In the genomic region with DNA sequence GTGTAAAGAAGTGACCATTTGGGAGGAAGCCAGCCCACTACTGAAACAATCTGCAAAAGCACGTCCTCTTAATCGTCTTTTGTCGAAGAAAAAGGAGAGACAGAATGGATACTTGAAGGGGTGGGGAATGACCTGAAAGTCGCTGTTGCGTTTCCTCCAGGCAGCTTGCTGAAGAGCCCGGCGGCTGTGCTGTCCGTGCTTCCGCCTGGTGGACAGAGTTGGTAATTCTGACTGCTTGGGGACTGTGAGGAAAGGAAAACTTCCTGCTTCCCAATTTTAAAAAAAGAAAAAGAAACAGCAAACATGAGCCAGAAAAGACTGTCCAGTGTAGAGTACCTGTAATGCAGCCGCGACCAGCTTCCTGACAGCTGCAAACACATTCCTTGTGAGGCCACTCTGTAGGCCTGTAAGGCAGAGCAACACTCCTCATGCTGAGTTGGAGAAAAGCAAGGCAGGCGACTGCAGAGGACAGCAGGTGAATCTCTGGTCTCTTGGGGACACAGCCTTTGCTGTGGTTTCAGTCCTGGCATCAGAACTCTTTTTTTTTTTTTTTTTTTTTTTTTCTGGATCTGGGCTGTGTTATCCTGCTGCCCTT, we compare ENCODE assay signal across 8 cellular contexts.
DNase-seq lines count a peak whose midpoint lies in the region; ATAC-seq and TF ChIP-seq lines count a peak whose summit lies in the region.

No MANE protein-coding gene starts in this region.

- H3K4me1 Mint-ChIP-seq in osteocyte (ENCODE audit: unreplicated experiment) = no peaks in the 10 kb centered on the region

- DNase-seq in AG08396 (ENCODE audit: low spot score) (peak; percentile 53), RWPE1 (ENCODE audit: low spot score) (peak; percentile 67), esophagus squamous epithelium (lab: John Stamatoyannopoulos, UW) (no peak), osteocyte (ENCODE audit: extremely low spot score, unreplicated experiment) (no peak)
- DNase-seq in effector CD8-positive, alpha-beta T cell (lab: John Stamatoyannopoulos, UW) = no peak

- H3K36me3 Mint-ChIP-seq in osteocyte (ENCODE audit: unreplicated experiment) = no peaks in the 10 kb centered on the region

- intact Hi-C loops in esophagus squamous epithelium (cut with DNase I) = no loop called here

- peaks cover 18% of the 10 kb centered on the region for H3K27me3 Mint-ChIP-seq in osteocyte (ENCODE audit: unreplicated experiment)

- H3K27me3 ChIP-seq in esophagus squamous epithelium = no peaks in the 10 kb centered on the region

- H3K4me1 ChIP-seq in esophagus squamous epithelium = peaks cover 0 to 4% (median 0%) of the 10 kb centered on the region in 3 donors

- H3K9me3 ChIP-seq in esophagus squamous epithelium = no peaks in the 10 kb centered on the region

- H3K4me3 ChIP-seq in esophagus squamous epithelium = no peak overlapping the region

- CTCF ChIA-PET in RWPE1 (lab: Yijun Ruan, JAX) = interaction anchor here (0.6 to 1.2 kb wide), 9 partner anchors 9 to 711 kb away, joined by 3 to 6 read pairs (median 4); no protein-coding TSS in a partner anchor

- TF ChIP-seq POLR2A in esophagus squamous epithelium (IDR thresholded peaks at IDR 0.05) = no peak

- TF ChIP-seq CTCF in RWPE1 (conservative IDR thresholded peaks at IDR 0.05; ENCODE audit: low read depth) (peak; percentile 73), esophagus squamous epithelium (IDR thresholded peaks at IDR 0.05) (peak in 5 of 6 experiments; percentile 24 to 45 (median 32)), osteocyte (IDR thresholded peaks at IDR 0.05) (peak; percentile 60)

- ATAC-seq in GM18517 (IDR thresholded peaks at IDR 0.05; ENCODE audit: unreplicated experiment) (peak; percentile 78), HG03103 (IDR thresholded peaks at IDR 0.05; ENCODE audit: low read depth, unreplicated experiment) (peak; percentile 89), GM21737 (IDR thresholded peaks at IDR 0.05; ENCODE audit: unreplicated experiment) (no peak)

- no peaks in the 10 kb centered on the region for H3K9me3 Mint-ChIP-seq in osteocyte (ENCODE audit: unreplicated experiment)

- no peak overlapping the region for H3K4me3 Mint-ChIP-seq in osteocyte (ENCODE audit: unreplicated experiment)

- no peak overlapping the region for H3K27ac ChIP-seq in RWPE1
- no peak overlapping the region for H3K27ac ChIP-seq in esophagus squamous epithelium

- POLR2A ChIA-PET in RWPE1 (lab: Yijun Ruan, JAX; ENCODE audit: low non-redundant PET) = no interaction called here

- H3K27ac Mint-ChIP-seq in osteocyte (ENCODE audit: unreplicated experiment) = no peak overlapping the region

- H3K36me3 ChIP-seq in esophagus squamous epithelium = no peaks in the 10 kb centered on the region

- 28 to 29% methylated on average over 11 to 12 of the region's 12 CpGs for WGBS in esophagus squamous epithelium, 2 donors

Comparison
In these comparisons a context has a peak if more than half of its experiments do, and no peak if none do; other contexts are left out.
1. DNase-seq: peak in AG08396 (single experiment) and RWPE1 (single experiment); none in esophagus squamous epithelium (single experiment), osteocyte (single experiment) and effector CD8-positive, alpha-beta T cell (single experiment).
2. Peak in every context shown above with its lines, with median percentiles within 50 percentile points of each other: CTCF ChIP-seq.